Comparison of ENCODE assay signal across 1 cellular context in genomic region chr19:30092721-30093569, GRCh38.
TF ChIP-seq lines count a peak whose summit lies in the region.

No MANE protein-coding gene starts in this region.

TF ChIP-seq in HEK293, 187 proteins besides CTCF, POLR2A, EP300 and RAD21 (continued from another document):
- TF ChIP-seq ZNF596 (tag by site-specific recombination; IDR thresholded peaks at IDR 0.05) (no peak), SP3 (tag by site-specific recombination; IDR thresholded peaks at IDR 0.05) (no peak), EGR2 (tag by site-specific recombination; IDR thresholded peaks at IDR 0.05; ENCODE audit: low read depth) (peak; percentile 78), RBAK (tag by site-specific recombination; IDR thresholded peaks at IDR 0.05) (no peak), GLIS1 (tag by site-specific recombination; IDR thresholded peaks at IDR 0.05) (peak; percentile 82), SETDB1 (IDR thresholded peaks at IDR 0.05; ENCODE audit: insufficient read length, low read length) (no peak), ZNF660 (tag by site-specific recombination; IDR thresholded peaks at IDR 0.05) (no peak), ZFHX2 (tag by site-specific recombination; conservative IDR thresholded peaks at IDR 0.05) (peak; percentile 76), ZIC2 (tag by site-specific recombination; IDR thresholded peaks at IDR 0.05) (peak; percentile 50), PRDM4 (tag by site-specific recombination; IDR thresholded peaks at IDR 0.05) (peak; percentile 5; the same call in 1 of the 2 replicates), ZNF548 (tag by site-specific recombination; IDR thresholded peaks at IDR 0.05) (no peak), GLI2 (tag by site-specific recombination; IDR thresholded peaks at IDR 0.05; ENCODE audit: borderline replicate concordance, low read depth) (no peak), KLF1 (tag by site-specific recombination; IDR thresholded peaks at IDR 0.05) (peak; percentile 90), ZNF791 (tag by site-specific recombination; IDR thresholded peaks at IDR 0.05) (no peak), ZBTB1 (tag by site-specific recombination; IDR thresholded peaks at IDR 0.05) (no peak), ZNF292 (tag by site-specific recombination; IDR thresholded peaks at IDR 0.05; ENCODE audit: borderline replicate concordance, low read depth) (no peak), ZNF580 (tag by site-specific recombination; IDR thresholded peaks at IDR 0.05) (no peak), ZNF341 (tag by site-specific recombination; IDR thresholded peaks at IDR 0.05; ENCODE audit: low read depth) (peak; percentile 29), ZBTB48 (tag by site-specific recombination; IDR thresholded peaks at IDR 0.05) (peak; percentile 30; the same call in 1 of the 2 replicates), KLF7 (tag by site-specific recombination; IDR thresholded peaks at IDR 0.05; ENCODE audit: borderline replicate concordance) (no peak)
